In genomic region chr5:57155033-57155432, GRCh38 we compare ENCODE assay signal across 1 cellular context.
A peak's percentile ranks its signal among the peaks of the same experiment; 100 is the strongest.
TF ChIP-seq lines count a peak whose summit lies in the region.

No MANE protein-coding gene starts in this region.

TF ChIP-seq in K562, 482 proteins besides CTCF, POLR2A, EP300 and RAD21 (continued from another document and continues in another):
- TF ChIP-seq DLX4 (CRISPR knock-in tag; IDR thresholded peaks at IDR 0.05) (no peak), RUNX1 (IDR thresholded peaks at IDR 0.05; ENCODE audit: low read depth) (no peak), TCF15 (CRISPR knock-in tag; IDR thresholded peaks at IDR 0.05) (peak; percentile 82), ESRRA (IDR thresholded peaks at IDR 0.05; ENCODE audit: borderline replicate concordance, low read depth) (no peak), ZNF263 (CRISPR knock-in tag; IDR thresholded peaks at IDR 0.05; ENCODE audit: borderline replicate concordance) (no peak), MCM7 (IDR thresholded peaks at IDR 0.05) (no peak), CHD4 (IDR thresholded peaks at IDR 0.05; ENCODE audit: insufficient read depth, insufficient replicate concordance, low read depth, low read length, poor library complexity, severe bottlenecking) (no peak), CREM (IDR thresholded peaks at IDR 0.05; ENCODE audit: low read depth) (no peak), ZNF175 (CRISPR knock-in tag; IDR thresholded peaks at IDR 0.05; ENCODE audit: low read depth) (0 out of 2 replicates have a peak, but pooled peaks have one; percentile 46), SIRT6 (IDR thresholded peaks at IDR 0.05; ENCODE audit: low read depth, low read length) (no peak), KLF13 (tag; IDR thresholded peaks at IDR 0.05; ENCODE audit: borderline replicate concordance, low read depth) (no peak), CREB3 (tag; conservative IDR thresholded peaks at IDR 0.05; ENCODE audit: low read depth) (peak; percentile 94), MYNN (IDR thresholded peaks at IDR 0.05) (no peak), MYNN (CRISPR knock-in tag; IDR thresholded peaks at IDR 0.05) (no peak), XRCC5 (IDR thresholded peaks at IDR 0.05; ENCODE audit: low read depth, low read length) (no peak), CHD2 (IDR thresholded peaks at IDR 0.05; ENCODE audit: low read depth, low read length) (no peak), GTF3C2 (IDR thresholded peaks at IDR 0.05; ENCODE audit: borderline replicate concordance, extremely low read depth, insufficient read length) (no peak), NFXL1 (CRISPR knock-in tag; IDR thresholded peaks at IDR 0.05) (no peak), THAP7 (CRISPR knock-in tag; IDR thresholded peaks at IDR 0.05) (no peak), ZNF444 (CRISPR knock-in tag; IDR thresholded peaks at IDR 0.05) (no peak), ZNF644 (tag; IDR thresholded peaks at IDR 0.05; ENCODE audit: low read depth) (peak; percentile 69; the same call in 1 of the 2 replicates), ZNF518B (CRISPR knock-in tag; IDR thresholded peaks at IDR 0.05) (no peak), BCLAF1 (IDR thresholded peaks at IDR 0.05; ENCODE audit: borderline replicate concordance in 1 of 2, control insufficient read depth in 1 of 2, low read depth in 2 of 2, low read length in 1 of 2) (no peak), BRD9 (IDR thresholded peaks at IDR 0.05; ENCODE audit: low read depth, partially characterized antibody) (no peak), ETV6 (IDR thresholded peaks at IDR 0.05; ENCODE audit: borderline replicate concordance in 1 of 2, low read depth in 2 of 2, low read length in 1 of 2) (no peak), ETV6 (CRISPR knock-in tag; IDR thresholded peaks at IDR 0.05; ENCODE audit: borderline replicate concordance) (no peak), ZNF395 (CRISPR knock-in tag; IDR thresholded peaks at IDR 0.05) (peak; percentile 86), ZFX (CRISPR knock-in tag; IDR thresholded peaks at IDR 0.05) (peak; percentile 24; the same call in 1 of the 2 replicates), FOXK2 (conservative IDR thresholded peaks at IDR 0.05 in 1 of 2, IDR thresholded peaks at IDR 0.05 in 1 of 2; ENCODE audit: low read depth in 2 of 2) (no peak), ZBTB33 (CRISPR knock-in tag; IDR thresholded peaks at IDR 0.05) (no peak), ZNF830 (CRISPR knock-in tag; IDR thresholded peaks at IDR 0.05) (no peak), ZBTB5 (IDR thresholded peaks at IDR 0.05) (no peak), ID3 (CRISPR knock-in tag; IDR thresholded peaks at IDR 0.05) (no peak), ID3 (tag; IDR thresholded peaks at IDR 0.05) (peak; percentile 82), RCOR1 (IDR thresholded peaks at IDR 0.05; ENCODE audit: borderline replicate concordance in 1 of 2, low read depth in 2 of 2, low read length in 2 of 2) (no peak), SAP30 (IDR thresholded peaks at IDR 0.05; ENCODE audit: borderline replicate concordance, insufficient read depth, low read depth, low read length, poor library complexity, severe bottlenecking) (no peak), PHTF2 (CRISPR knock-in tag; IDR thresholded peaks at IDR 0.05) (no peak), HNRNPUL1 (IDR thresholded peaks at IDR 0.05; ENCODE audit: low read length) (no peak), CAMTA2 (CRISPR knock-in tag; conservative IDR thresholded peaks at IDR 0.05) (no peak), CEBPG (CRISPR knock-in tag; IDR thresholded peaks at IDR 0.05) (no peak), CEBPG (tag; conservative IDR thresholded peaks at IDR 0.05 in 1 of 2, IDR thresholded peaks at IDR 0.05 in 1 of 2) (no peak), POLR2AphosphoS2 (IDR thresholded peaks at IDR 0.05; ENCODE audit: low read length) (no peak), NR1H2 (CRISPR knock-in tag; IDR thresholded peaks at IDR 0.05) (no peak), MAFG (tag; conservative IDR thresholded peaks at IDR 0.05) (no peak), ZKSCAN8 (CRISPR knock-in tag; IDR thresholded peaks at IDR 0.05) (no peak), SMARCA5 (IDR thresholded peaks at IDR 0.05) (no peak), PHF21A (IDR thresholded peaks at IDR 0.05; ENCODE audit: borderline replicate concordance, low read depth) (no peak)
